Comparison of ENCODE assay signal across 11 cellular contexts in genomic region chr18:76208632-76209308, GRCh38.
DNase-seq lines count a peak whose midpoint lies in the region; ATAC-seq and TF ChIP-seq lines count a peak whose summit lies in the region.
"Had no signal": no experiment of that assay in that cellular context is flagged by ENCODE, and none has a peak within 500 bp of the region (broad histone marks: within the 10 kb centered on the region; RNA-seq: fewer than 3 reads in every experiment).

No MANE protein-coding gene starts in this region.

- peaks cover 10% of the 10 kb centered on the region; the same call in 1 of the 2 replicates for H3K4me1 ChIP-seq in GM23338 (ENCODE audit: insufficient read depth)
- H3K4me1 ChIP-seq in adipocyte (ENCODE audit: control insufficient read depth, insufficient read depth, low read length): peaks cover 5% of the 10 kb centered on the region

- no peak overlapping the region for H3K9ac ChIP-seq in adipocyte (ENCODE audit: low read length)

- H3K4me3 ChIP-seq in AG10803 (ENCODE audit: low read length): peak overlapping the region; percentile 44
- H3K4me3 ChIP-seq in GM23338: no peak overlapping the region
- H3K4me3 ChIP-seq in adipocyte (ENCODE audit: low read length): peak overlapping the region; percentile 75

- no peaks in the 10 kb centered on the region for H3K27me3 Mint-ChIP-seq in GM23338 (ENCODE audit: insufficient read depth, low read depth, poor library complexity)
- peaks cover 4 to 33% (median 6%) of the 10 kb centered on the region in 5 donors for H3K27me3 Mint-ChIP-seq in naive thymus-derived CD8-positive, alpha-beta T cell

- DNase-seq in AG10803 (ENCODE audit: low read depth): no peak
- DNase-seq in GM23338 (ENCODE audit: low spot score): peak; percentile 8
- DNase-seq in adipocyte (ENCODE audit: low read depth): no peak
- DNase-seq in naive thymus-derived CD8-positive, alpha-beta T cell: peak in 1 of 10 donors; percentile 5
- DNase-seq in activated effector memory CD4-positive, alpha-beta T cell treated with Interleukin-2 at 50 U/mL for 16 hours: no peak
- DNase-seq: hypothalamus had no signal

- H3K9me3 Mint-ChIP-seq in GM23338: 0 out of 3 replicates have a peak, but pooled peaks cover under 1% of the 10 kb centered on the region
- peaks cover 0 to 3% (median 0%) of the 10 kb centered on the region in 9 donors for H3K9me3 Mint-ChIP-seq in naive thymus-derived CD8-positive, alpha-beta T cell
- H3K9me3 Mint-ChIP-seq: activated T-helper 17 cell treated with anti-CD3 and anti-CD28 coated beads, Interleukin-2, amount 50 U/mL, for 72 hours had no signal

- peak overlapping the region; percentile 63 for H2AFZ ChIP-seq in GM23338

- no peak overlapping the region for H3K4me3 Mint-ChIP-seq in GM23338
- peak overlapping the region in 8 of 10 donors; percentile 6 to 51 (median 30) for H3K4me3 Mint-ChIP-seq in naive thymus-derived CD8-positive, alpha-beta T cell
- H3K4me3 Mint-ChIP-seq: activated T-helper 17 cell treated with anti-CD3 and anti-CD28 coated beads, Interleukin-2, amount 50 U/mL, for 72 hours; neural crest cell had no signal

- no peaks in the 10 kb centered on the region for H3F3A ChIP-seq in GM23338 (replicated peaks; ENCODE audit: low read depth)

- H3K36me3 Mint-ChIP-seq in GM23338 (ENCODE audit: low read depth): no peaks in the 10 kb centered on the region
- no peaks in the 10 kb centered on the region for H3K36me3 Mint-ChIP-seq in naive thymus-derived CD8-positive, alpha-beta T cell

- H3K36me3 ChIP-seq in GM23338 (ENCODE audit: insufficient read depth) (no peaks in the 10 kb centered on the region), adipocyte (ENCODE audit: control insufficient read depth, insufficient read depth, low read length, severe bottlenecking) (no peaks in the 10 kb centered on the region)

- H3K79me2 ChIP-seq in GM23338 (replicated peaks; ENCODE audit: insufficient read depth): no peaks in the 10 kb centered on the region

- peak; percentile 67 for ATAC-seq in GM23338
- peak in 1 of 2 donors; percentile 45 for ATAC-seq in naive thymus-derived CD8-positive, alpha-beta T cell
- no peak for ATAC-seq in HG03442 (IDR thresholded peaks at IDR 0.05; ENCODE audit: unreplicated experiment)
- ATAC-seq in activated CD4-positive, CD25-positive, alpha-beta regulatory T cell treated with anti-CD3 and anti-CD28 coated beads, Interleukin-2, amount 50 U/mL, for 24 hours: no peak
- ATAC-seq in GM18907 (IDR thresholded peaks at IDR 0.05; ENCODE audit: unreplicated experiment): no peak

- H3K9me3 ChIP-seq in adipocyte (ENCODE audit: control insufficient read depth, low read length): no peaks in the 10 kb centered on the region

- H3K27me3 ChIP-seq in GM23338 (ENCODE audit: insufficient read depth): no peaks in the 10 kb centered on the region
- no peaks in the 10 kb centered on the region for H3K27me3 ChIP-seq in adipocyte (replicated peaks; ENCODE audit: control insufficient read depth, insufficient read depth, low read length)

- TF ChIP-seq CTCF in AG10803 (conservative IDR thresholded peaks at IDR 0.05; ENCODE audit: low read length) (no peak), GM23338 (conservative IDR thresholded peaks at IDR 0.05; ENCODE audit: low read depth in 2 of 2) (no peak)

- POLR2A ChIA-PET in naive thymus-derived CD8-positive, alpha-beta T cell (lab: Charles Lee): no interaction called here

- no peaks in the 10 kb centered on the region for H3K9me2 ChIP-seq in GM23338 (ENCODE audit: insufficient read depth)

- H3K27ac Mint-ChIP-seq in GM23338: no peak overlapping the region
- H3K27ac Mint-ChIP-seq in naive thymus-derived CD8-positive, alpha-beta T cell: no peak overlapping the region
- H3K27ac Mint-ChIP-seq: activated T-helper 17 cell treated with anti-CD3 and anti-CD28 coated beads, Interleukin-2, amount 50 U/mL, for 72 hours had no signal

- H3K27ac ChIP-seq in GM23338 (ENCODE audit: low read depth): no peak overlapping the region

- no peaks in the 10 kb centered on the region for H4K20me1 ChIP-seq in GM23338 (replicated peaks; ENCODE audit: insufficient read depth)

- H3K4me2 ChIP-seq in GM23338: no peak overlapping the region

- peaks cover 8% of the 10 kb centered on the region; the same call in 2 of the 3 replicates for H3K4me1 Mint-ChIP-seq in GM23338
- peaks cover 8 to 15% (median 10%) of the 10 kb centered on the region in 4 donors for H3K4me1 Mint-ChIP-seq in naive thymus-derived CD8-positive, alpha-beta T cell
- H3K4me1 Mint-ChIP-seq: activated T-helper 17 cell treated with anti-CD3 and anti-CD28 coated beads, Interleukin-2, amount 50 U/mL, for 72 hours had no signal

TF ChIP-seq in GM23338, 12 proteins besides CTCF, POLR2A, EP300 and RAD21 (continues in another document):
- no peak for TF ChIP-seq ZNF331 (CRISPR knock-in tag; IDR thresholded peaks at IDR 0.05; ENCODE audit: low read depth)
- TF ChIP-seq ETS1 (IDR thresholded peaks at IDR 0.05): no peak
- TF ChIP-seq EZH2phosphoT487 (IDR thresholded peaks at IDR 0.05; ENCODE audit: unreplicated experiment): no peak
- TF ChIP-seq CREB1 (CRISPR knock-in tag; IDR thresholded peaks at IDR 0.05; ENCODE audit: low read depth): no peak
- TF ChIP-seq POLR2AphosphoS5 (IDR thresholded peaks at IDR 0.05; ENCODE audit: low read depth): no peak
- TF ChIP-seq NANOG (IDR thresholded peaks at IDR 0.05; ENCODE audit: borderline replicate concordance): no peak
- no peak for TF ChIP-seq REST (IDR thresholded peaks at IDR 0.05; ENCODE audit: unreplicated experiment)
- TF ChIP-seq STAT1 (IDR thresholded peaks at IDR 0.05; ENCODE audit: unreplicated experiment): no peak
